In genomic region chr6:3454206-3455016, GRCh38 we compare ENCODE assay signal across 13 cellular contexts. TPM values are rescaled to one million over a fixed set of nuclear protein-coding genes. Genes with fewer than 3 reads are reported as not detected.
A peak's percentile ranks its signal among the peaks of the same experiment; 100 is the strongest.
DNase-seq lines count a peak whose midpoint lies in the region; ATAC-seq, FAIRE-seq and TF ChIP-seq lines count a peak whose summit lies in the region.
"Had no signal": no experiment of that assay in that cellular context is flagged by ENCODE, and none has a peak within 500 bp of the region (broad histone marks: within the 10 kb centered on the region; RNA-seq: fewer than 3 reads in every experiment).

No MANE protein-coding gene starts in this region.

- no peak overlapping the region for H3K4me3 Mint-ChIP-seq in osteocyte (ENCODE audit: unreplicated experiment)
- H3K4me3 Mint-ChIP-seq: activated naive CD8-positive, alpha-beta T cell treated with anti-CD3 and anti-CD28 coated beads, Interleukin-2, amount 10 ng/mL, durations not matched to agents 7 days and 5 days; nephron progenitor cell had no signal

- no peaks in the 10 kb centered on the region for H3K36me3 Mint-ChIP-seq in osteocyte (ENCODE audit: unreplicated experiment)
- H3K36me3 Mint-ChIP-seq: activated naive CD8-positive, alpha-beta T cell treated with anti-CD3 and anti-CD28 coated beads, Interleukin-2, amount 10 ng/mL, durations not matched to agents 7 days and 5 days had no signal

- in situ Hi-C loops in mammary epithelial cell (cut with MboI; ENCODE audit: low sequenced_read_pairs in 2 of 2) (loop anchor here in 1 of 2 donors (5.0 kb wide), 2 partner anchors 172 to 278 kb away; no protein-coding TSS in a partner anchor), transverse colon (cut with MboI; ENCODE audit: low pct_ligation_motif_present in 1 of 4, low pct_unique_long_range_greater_than_20kb in 1 of 4, low sequenced_read_pairs in 3 of 4) (loop anchor here (10.0 to 25.0 kb wide), 3 partner anchors 167 to 283 kb away; no protein-coding TSS in a partner anchor)

- H3K9me3 Mint-ChIP-seq in osteocyte (ENCODE audit: unreplicated experiment) = no peaks in the 10 kb centered on the region
- H3K9me3 Mint-ChIP-seq: activated naive CD8-positive, alpha-beta T cell treated with anti-CD3 and anti-CD28 coated beads, Interleukin-2, amount 10 ng/mL, durations not matched to agents 7 days and 5 days; nephron progenitor cell had no signal

- CTCF ChIA-PET in mammary epithelial cell (lab: Charles Lee; ENCODE audit: low non-redundant PET) = interaction anchor here (0.6 to 0.9 kb wide), 3 partner anchors 19 to 89 kb away, joined by 4 read pairs; no protein-coding TSS in a partner anchor

- H3K4me1 ChIP-seq in heart left ventricle (peaks cover 0 to 41% (median 29%) of the 10 kb centered on the region in 12 donors), mammary epithelial cell (ENCODE audit: insufficient read depth, low read length) (peaks cover 26% of the 10 kb centered on the region), liver (ENCODE audit: control insufficient read depth in 4 of 4, insufficient read depth in 4 of 4, low read length in 3 of 4) (peaks cover 8 to 52% (median 34%) of the 10 kb centered on the region in 4 donors), transverse colon (peaks cover 0 to 40% (median 19%) of the 10 kb centered on the region in 4 donors)

- H3K27me3 ChIP-seq in heart left ventricle (peaks cover 0 to 57% (median 3%) of the 10 kb centered on the region in 9 donors), mammary epithelial cell (ENCODE audit: insufficient read depth, low read length) (no peaks in the 10 kb centered on the region), liver (ENCODE audit: control insufficient read depth in 4 of 4, insufficient read depth in 4 of 4, low read length in 3 of 4) (no peaks in the 10 kb centered on the region), transverse colon (peaks cover 5% of the 10 kb centered on the region)

- H3K27me3 Mint-ChIP-seq in osteocyte (ENCODE audit: unreplicated experiment) = no peaks in the 10 kb centered on the region

- no peak overlapping the region for H2AFZ ChIP-seq in mammary epithelial cell (ENCODE audit: low read depth, low read length)

- H3K79me2 ChIP-seq in mammary epithelial cell (ENCODE audit: insufficient read depth, low read length) = peaks cover 53% of the 10 kb centered on the region

- no peak for TF ChIP-seq POLR2A in heart left ventricle (IDR thresholded peaks at IDR 0.05)
- TF ChIP-seq POLR2A in transverse colon (IDR thresholded peaks at IDR 0.05) = no peak

- peaks cover 8% of the 10 kb centered on the region for H3K4me1 Mint-ChIP-seq in osteocyte (ENCODE audit: unreplicated experiment)

- H4K20me1 ChIP-seq in mammary epithelial cell (ENCODE audit: insufficient read depth, low read length) = no peaks in the 10 kb centered on the region

- no peaks in the 10 kb centered on the region for H3K36me3 ChIP-seq in heart left ventricle
- H3K36me3 ChIP-seq in mammary epithelial cell (ENCODE audit: insufficient read depth, low read length) = no peaks in the 10 kb centered on the region
- H3K36me3 ChIP-seq in liver (ENCODE audit: control insufficient read depth in 4 of 4, insufficient read depth in 3 of 4, low read depth in 1 of 4, low read length in 3 of 4) = no peaks in the 10 kb centered on the region
- H3K36me3 ChIP-seq in transverse colon = no peaks in the 10 kb centered on the region
- H3K36me3 ChIP-seq: SJSA1 had no signal

- no peak for TF ChIP-seq RAD21 in liver (IDR thresholded peaks at IDR 0.05)

- dilution Hi-C loops in mammary epithelial cell (cut with HindIII; ENCODE audit: low sequenced_read_pairs) = no loop called here

- intact Hi-C loops in heart left ventricle (cut with DNase I) (loop anchor here in 9 of 10 donors (5.0 to 10.0 kb wide), 6 partner anchors 160 to 280 kb away; no protein-coding TSS in a partner anchor), Right ventricle myocardium inferior (cut with DNase I) (loop anchor here (5.0 to 10.0 kb wide), 2 partner anchors 100 to 162 kb away; no protein-coding TSS in a partner anchor), mammary epithelial cell (cut with micrococcal nuclease) (loop anchor here (1.0 to 2.0 kb wide), 4 partner anchors 22 to 278 kb away; no protein-coding TSS in a partner anchor), transverse colon (cut with DNase I; ENCODE audit: low total_unique reads) (loop anchor here (10.0 kb wide), 1 partner anchor 100 kb away; no protein-coding TSS in a partner anchor)

- ATAC-seq in heart left ventricle (no peak), Right ventricle myocardium inferior (no peak)

- no peak overlapping the region for H3K27ac Mint-ChIP-seq in osteocyte (ENCODE audit: unreplicated experiment)
- H3K27ac Mint-ChIP-seq: activated naive CD8-positive, alpha-beta T cell treated with anti-CD3 and anti-CD28 coated beads, Interleukin-2, amount 10 ng/mL, durations not matched to agents 7 days and 5 days; nephron progenitor cell had no signal

- peak overlapping the region; percentile 100 for H3K4me2 ChIP-seq in mammary epithelial cell (ENCODE audit: insufficient read depth, low read depth, low read length)

- DNase-seq in heart left ventricle (no peak), Right ventricle myocardium inferior (ENCODE audit: missing footprints) (no peak), mammary epithelial cell (peak; percentile 24), transverse colon (no peak), D721Med (ENCODE audit: insufficient read length, low spot score) (no peak), epidermal melanocyte (ENCODE audit: insufficient read length, low spot score) (no peak), osteocyte (ENCODE audit: extremely low spot score, unreplicated experiment) (no peak)
- DNase-seq: activated naive CD8-positive, alpha-beta T cell treated with anti-CD3 and anti-CD28 coated beads, Interleukin-2, amount 10 ng/mL, durations not matched to agents 7 days and 5 days; NCI-H1436; nephron progenitor cell had no signal

- peak overlapping the region in 7 of 12 donors; percentile 59 to 84 (median 62) for H3K4me3 ChIP-seq in heart left ventricle
- H3K4me3 ChIP-seq in mammary epithelial cell (replicated peaks in 1 of 3; ENCODE audit: insufficient read depth in 1 of 3, low read depth in 2 of 3, low read length in 3 of 3) = peak overlapping the region; percentile 82 to 93 (median 88)
- H3K4me3 ChIP-seq in liver (ENCODE audit: low read depth in 1 of 3, low read length in 3 of 3) = peak overlapping the region; percentile 78 to 96 (median 81)
- peak overlapping the region in 3 of 4 donors; percentile 51 to 74 (median 72) for H3K4me3 ChIP-seq in transverse colon
- H3K4me3 ChIP-seq: SJSA1 had no signal

- H3K27ac ChIP-seq in heart left ventricle = no peak overlapping the region
- H3K27ac ChIP-seq in mammary epithelial cell (ENCODE audit: insufficient read depth, low read depth, low read length) = no peak overlapping the region
- H3K27ac ChIP-seq in liver (ENCODE audit: low read depth in 1 of 2, low read length in 2 of 2) = peak overlapping the region in 1 of 2 donors; percentile 50
- peak overlapping the region; percentile 69 to 88 (median 80) for H3K27ac ChIP-seq in transverse colon
- H3K27ac ChIP-seq: SJSA1 had no signal

- TF ChIP-seq EP300 in transverse colon (IDR thresholded peaks at IDR 0.05; ENCODE audit: low read depth) = no peak

- H3K9me3 ChIP-seq in heart left ventricle (no peaks in the 10 kb centered on the region), mammary epithelial cell (replicated peaks; ENCODE audit: insufficient read depth, low read length) (no peaks in the 10 kb centered on the region), liver (ENCODE audit: control insufficient read depth in 4 of 4, low read length in 3 of 4) (no peaks in the 10 kb centered on the region), transverse colon (no peaks in the 10 kb centered on the region)
- H3K9me3 ChIP-seq: SJSA1 had no signal

- TF ChIP-seq CTCF in heart left ventricle (IDR thresholded peaks at IDR 0.05) (no peak), mammary epithelial cell (conservative IDR thresholded peaks at IDR 0.05 in 1 of 2, IDR thresholded peaks at IDR 0.05 in 1 of 2; ENCODE audit: extremely low read depth in 1 of 2, insufficient read depth in 1 of 2, low read depth in 1 of 2, low read length in 2 of 2) (no peak), liver (IDR thresholded peaks at IDR 0.05; ENCODE audit: low read depth, low read length, missing input control) (no peak), transverse colon (IDR thresholded peaks at IDR 0.05) (no peak), D721Med (IDR thresholded peaks at IDR 0.05; ENCODE audit: insufficient read depth, missing control alignments) (no peak), osteocyte (IDR thresholded peaks at IDR 0.05) (no peak)

- 71 to 81% (median 76%) methylated on average over 7 of the region's 7 CpGs for WGBS in heart left ventricle, 4 donors
- 55% methylated on average over 7 of the region's 7 CpGs for WGBS in mammary epithelial cell (ENCODE audit: low coverage, missing lambda C conversion rate)
- 41% methylated on average over 7 of the region's 7 CpGs for WGBS in liver
- WGBS in transverse colon (ENCODE audit: low coverage in 1 of 2), 2 donors = 47 to 51% methylated on average over 5 to 7 of the region's 7 CpGs

- FAIRE-seq in D721Med (lab: Jason Lieb, UNC) = no peak
- FAIRE-seq: GM12891 had no signal

- H3K9ac ChIP-seq in mammary epithelial cell (ENCODE audit: insufficient read depth, low read length) (peak overlapping the region; percentile 67), liver (ENCODE audit: low read depth in 1 of 2, low read length in 2 of 2) (peak overlapping the region in 1 of 2 donors; percentile 61)

- BruUV-seq in mammary epithelial cell (replicated peaks; lab: Mats Ljungman, UMichigan) = TSS peak; percentile 14

TF ChIP-seq in liver, 16 proteins besides CTCF, POLR2A, EP300 and RAD21 (continues in another document):
- TF ChIP-seq HNF4A (conservative IDR thresholded peaks at IDR 0.05) (peak in 1 of 2 donors; percentile 10), RXRA (IDR thresholded peaks at IDR 0.05) (peak in 1 of 2 donors; percentile 7)

RNA-seq across cellular contexts. Expression of gene SLC22A23, which starts 2.4 kb away (rescaled TPM):
- 10 to 100 TPM in 1 of 9 donors, 1 to 10 TPM in 8; 4.4 to 12.4 (median 5.2) TPM for total RNA-seq in heart left ventricle
- polyA plus RNA-seq in heart left ventricle = 1 to 10 TPM; 2.9 to 3.7 TPM
- total RNA-seq in Right ventricle myocardium inferior = 5.6 TPM
- total RNA-seq in mammary epithelial cell = 10 to 100 TPM; 34.0 to 49.3 TPM
- 5.8 TPM for polyA plus RNA-seq in mammary epithelial cell
- 39.2 TPM for polyA minus RNA-seq in mammary epithelial cell
- 10 to 100 TPM; 29.4 to 45.4 TPM for total RNA-seq in liver
- 1 to 10 TPM; 4.9 to 9.9 TPM for polyA plus RNA-seq in liver
- 100 to 1,000 TPM in 3 of 4 donors, 10 to 100 TPM in 1; 96.1 to 161 (median 117) TPM for total RNA-seq in transverse colon
- total RNA-seq in osteocyte = 10.2 and 10.4 TPM in 2 replicates

Comparison
In these comparisons a context has a peak if more than half of its experiments do, and no peak if none do; other contexts are left out.
1. H3K27ac ChIP-seq: peak in transverse colon (4 of 4); none in heart left ventricle (0 of 12) and mammary epithelial cell (single experiment).
2. Peak in every context shown above with its lines, with median percentiles within 50 percentile points of each other: H3K4me3 ChIP-seq.